ENCODE assay signal across 8 cellular contexts in the genomic region with DNA sequence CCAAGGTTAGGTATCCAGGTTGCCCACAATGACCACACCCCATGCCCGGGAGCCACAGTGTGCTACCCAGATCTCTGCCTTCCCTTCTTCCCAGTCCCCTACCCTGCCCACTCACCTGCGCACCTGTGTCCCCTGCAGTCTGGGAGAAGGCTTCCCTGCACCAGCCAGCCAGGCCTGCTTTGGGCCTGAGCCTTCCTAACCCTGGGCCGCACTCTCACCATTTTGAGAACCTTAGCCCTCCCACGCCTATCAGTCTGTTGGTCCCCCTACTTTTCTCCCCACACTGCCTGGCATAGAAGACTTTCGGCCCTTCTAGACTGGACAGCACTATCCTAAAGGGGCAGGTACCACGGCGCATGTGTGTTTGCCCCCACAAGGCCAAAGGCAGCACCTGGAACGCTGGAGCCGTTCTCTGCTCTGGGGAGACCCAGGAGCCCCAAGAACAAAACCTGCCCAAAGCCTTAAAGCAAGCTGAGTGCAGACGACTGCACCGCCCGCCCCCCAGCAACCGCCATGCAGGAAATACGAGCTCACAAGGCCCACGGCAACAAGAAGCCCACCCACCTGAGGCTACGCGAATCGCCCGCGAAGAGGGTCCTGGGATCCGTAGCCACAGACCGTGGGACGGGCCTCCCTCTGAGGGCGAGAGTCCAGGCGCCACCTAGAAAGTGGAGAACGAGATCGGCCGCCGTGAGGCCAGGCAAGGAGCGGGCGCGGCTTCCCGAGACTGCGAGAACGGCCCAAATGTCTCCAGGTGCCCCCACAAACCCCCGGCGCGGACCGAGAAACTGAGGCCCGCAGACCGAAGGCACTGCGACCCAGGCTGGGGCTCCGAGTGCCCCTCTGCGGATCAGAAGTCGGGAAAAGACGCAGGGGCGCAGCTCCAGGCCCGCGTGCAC. TPM values are rescaled to one million over a fixed set of nuclear protein-coding genes. Genes with fewer than 3 reads are reported as not detected.
DNase-seq lines count a peak whose midpoint lies in the region; ATAC-seq, FAIRE-seq and TF ChIP-seq lines count a peak whose summit lies in the region.

No MANE protein-coding gene starts in this region.

- peaks cover 45% of the 10 kb centered on the region for H3K36me3 Mint-ChIP-seq in CD8-positive, alpha-beta T cell

- no peaks in the 10 kb centered on the region for H3K27me3 ChIP-seq in CD8-positive, alpha-beta T cell (ENCODE audit: insufficient read depth, low read length)
- H3K27me3 ChIP-seq in endocrine pancreas (ENCODE audit: control insufficient read depth, insufficient read depth, low read length) (no peaks in the 10 kb centered on the region), vagina (no peaks in the 10 kb centered on the region)

- peak in 3 of 7 experiments; percentile 25 to 43 (median 32) for DNase-seq in CD8-positive, alpha-beta T cell
- DNase-seq in RKO (ENCODE audit: low spot score) (peak; percentile 25), mucosa of gallbladder (ENCODE audit: low spot score) (peak; percentile 10), vagina (ENCODE audit: extremely low spot score in 2 of 2) (peak; percentile 90 to 93), SIG-M5 (lab: John Stamatoyannopoulos, UW) (no peak), HTR-8/SVneo (ENCODE audit: insufficient read length, low spot score) (no peak)

- FAIRE-seq in HTR-8/SVneo (lab: Jason Lieb, UNC), result no peak

- H3K9me3 Mint-ChIP-seq in CD8-positive, alpha-beta T cell, result no peaks in the 10 kb centered on the region

- H3K4me1 ChIP-seq in CD8-positive, alpha-beta T cell (ENCODE audit: insufficient read depth, low read length), result peaks cover 37% of the 10 kb centered on the region
- no peaks in the 10 kb centered on the region for H3K4me1 ChIP-seq in endocrine pancreas (ENCODE audit: control insufficient read depth, insufficient read depth, low read length)
- peaks cover 65% of the 10 kb centered on the region for H3K4me1 ChIP-seq in vagina

- no peaks in the 10 kb centered on the region for H3K27me3 Mint-ChIP-seq in CD8-positive, alpha-beta T cell (ENCODE audit: low read depth)

- H3K9ac ChIP-seq in endocrine pancreas (ENCODE audit: control insufficient read depth, insufficient read depth, low read length), result peak overlapping the region; percentile 84

- peak overlapping the region; percentile 97 for H3K4me3 ChIP-seq in CD8-positive, alpha-beta T cell (ENCODE audit: low read depth, low read length)
- H3K4me3 ChIP-seq in endocrine pancreas (ENCODE audit: control insufficient read depth, insufficient read depth, low read length), result peak overlapping the region; percentile 2
- peak overlapping the region; percentile 82 to 85 for H3K4me3 ChIP-seq in vagina

- H3K27ac ChIP-seq in CD8-positive, alpha-beta T cell (ENCODE audit: low read depth, low read length), result peak overlapping the region; percentile 85
- H3K27ac ChIP-seq in vagina, result peak overlapping the region; percentile 94

- intact Hi-C loops in CD8-positive, alpha-beta T cell (cut with DNase I, micrococcal nuclease), result loop anchor here in 1 of 2 experiments (2.0 to 10.0 kb wide), 4 partner anchors 135 to 379 kb away; a partner anchor contains a TSS
- intact Hi-C loops in vagina (cut with DNase I), result no loop called here

- H3K36me3 ChIP-seq in CD8-positive, alpha-beta T cell (ENCODE audit: insufficient read depth, low read length), result peaks cover 9% of the 10 kb centered on the region
- H3K36me3 ChIP-seq in endocrine pancreas (ENCODE audit: control insufficient read depth, insufficient read depth, low read length) (peaks cover 5% of the 10 kb centered on the region), vagina (peaks cover 0 to 15% of the 10 kb centered on the region in 2 donors)

- ATAC-seq in CD8-positive, alpha-beta T cell, result peak; percentile 9
- ATAC-seq in GM21786 (IDR thresholded peaks at IDR 0.05; ENCODE audit: unreplicated experiment), result peak; percentile 5

- H3K27ac Mint-ChIP-seq in CD8-positive, alpha-beta T cell, result peak overlapping the region; percentile 98

- no peak for TF ChIP-seq POLR2A in vagina (IDR thresholded peaks at IDR 0.05)

- H3K4me3 Mint-ChIP-seq in CD8-positive, alpha-beta T cell, result peak overlapping the region; percentile 93

- POLR2A ChIA-PET in CD8-positive, alpha-beta T cell (lab: Charles Lee), result interaction anchor here (0.7 to 3.1 kb wide), 8 partner anchors 9 to 307 kb away, joined by 3 to 32 read pairs (median 3); no protein-coding TSS in a partner anchor

- H3K4me1 Mint-ChIP-seq in CD8-positive, alpha-beta T cell (ENCODE audit: low read depth), result peaks cover 59% of the 10 kb centered on the region

- CTCF ChIA-PET in CD8-positive, alpha-beta T cell (lab: Charles Lee), result interaction anchor here (1.1 to 2.9 kb wide), 3 partner anchors 38 to 123 kb away, joined by 3 to 17 read pairs (median 4); no protein-coding TSS in a partner anchor

- TF ChIP-seq CTCF in CD8-positive, alpha-beta T cell (IDR thresholded peaks at IDR 0.05), result no peak
- TF ChIP-seq CTCF in vagina (IDR thresholded peaks at IDR 0.05), result no peak

- no peaks in the 10 kb centered on the region for H3K9me3 ChIP-seq in CD8-positive, alpha-beta T cell (ENCODE audit: low read length)
- H3K9me3 ChIP-seq in endocrine pancreas (ENCODE audit: control insufficient read depth, low read length), result no peaks in the 10 kb centered on the region
- no peaks in the 10 kb centered on the region for H3K9me3 ChIP-seq in vagina

RNA-seq across cellular contexts. Expression of a gene that starts 0.5 kb away (rescaled TPM):
- total RNA-seq in CD8-positive, alpha-beta T cell, result 1 to 10 TPM; 5.8 to 6.9 TPM
- total RNA-seq in mucosa of gallbladder (6.2 TPM), vagina (14.0 TPM)

RNA-seq across cellular contexts. Expression of a gene that starts 0.5 kb away (rescaled TPM):
- total RNA-seq in CD8-positive, alpha-beta T cell, result 10 to 100 TPM; 21.5 to 22.9 TPM
- total RNA-seq in mucosa of gallbladder, result 18.4 TPM
- 21.4 TPM for total RNA-seq in vagina

Comparison
In these comparisons a context has a peak if more than half of its experiments do, and no peak if none do; other contexts are left out.
1. DNase-seq: peak in RKO (single experiment), mucosa of gallbladder (single experiment) and vagina (2 of 2); none in SIG-M5 (single experiment) and HTR-8/SVneo (single experiment).
2. H3K4me3 ChIP-seq: peak in every context shown above with its lines; median percentile 97 in CD8-positive, alpha-beta T cell; 84 in vagina; 2 in endocrine pancreas.